In genomic region chr17:43021739-43022512, GRCh38 we compare ENCODE assay signal across 1 cellular context.
TF ChIP-seq lines count a peak whose summit lies in the region.

VAT1 (minus strand) TSS chr17:43022385; CDS start chr17:43022322, 63 bp downstream.

TF ChIP-seq in HepG2, 621 proteins besides CTCF, POLR2A, EP300 and RAD21 (continued from another document and continues in another):
- TF ChIP-seq, protein P1, sequence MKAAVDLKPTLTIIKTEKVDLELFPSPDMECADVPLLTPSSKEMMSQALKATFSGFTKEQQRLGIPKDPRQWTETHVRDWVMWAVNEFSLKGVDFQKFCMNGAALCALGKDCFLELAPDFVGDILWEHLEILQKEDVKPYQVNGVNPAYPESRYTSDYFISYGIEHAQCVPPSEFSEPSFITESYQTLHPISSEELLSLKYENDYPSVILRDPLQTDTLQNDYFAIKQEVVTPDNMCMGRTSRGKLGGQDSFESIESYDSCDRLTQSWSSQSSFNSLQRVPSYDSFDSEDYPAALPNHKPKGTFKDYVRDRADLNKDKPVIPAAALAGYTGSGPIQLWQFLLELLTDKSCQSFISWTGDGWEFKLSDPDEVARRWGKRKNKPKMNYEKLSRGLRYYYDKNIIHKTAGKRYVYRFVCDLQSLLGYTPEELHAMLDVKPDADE (CRISPR knock-in tag; IDR thresholded peaks at IDR 0.05), result peak; percentile 74; the same call in 1 of the 2 replicates
- peak; percentile 77 for TF ChIP-seq KDM3A (CRISPR knock-in tag; IDR thresholded peaks at IDR 0.05; ENCODE audit: low read depth)
- TF ChIP-seq FOXK1 (CRISPR knock-in tag; IDR thresholded peaks at IDR 0.05; ENCODE audit: borderline replicate concordance, low read depth), result peak; percentile 48; the same call in 1 of the 2 replicates
- TF ChIP-seq ZNF609 (CRISPR knock-in tag; IDR thresholded peaks at IDR 0.05; ENCODE audit: borderline replicate concordance), result peak; percentile 78
- TF ChIP-seq ZNF513 (CRISPR knock-in tag; conservative IDR thresholded peaks at IDR 0.05), result peak; percentile 79; the same call in 1 of the 2 replicates
- TF ChIP-seq HOXD1 (CRISPR knock-in tag; IDR thresholded peaks at IDR 0.05), result peak; percentile 90
- no peak for TF ChIP-seq ZMYM2 (CRISPR knock-in tag; IDR thresholded peaks at IDR 0.05)
- TF ChIP-seq ZC3H4 (CRISPR knock-in tag; IDR thresholded peaks at IDR 0.05; ENCODE audit: borderline replicate concordance), result peak; percentile 66; the same call in 1 of the 2 replicates
- TF ChIP-seq GMEB1 (CRISPR knock-in tag; IDR thresholded peaks at IDR 0.05; ENCODE audit: borderline replicate concordance), result peak; percentile 37; the same call in 1 of the 2 replicates
- TF ChIP-seq THYN1 (CRISPR knock-in tag; IDR thresholded peaks at IDR 0.05; ENCODE audit: borderline replicate concordance, low read depth), result peak; percentile 55; the same call in 1 of the 2 replicates
- TF ChIP-seq MED13 (CRISPR knock-in tag; IDR thresholded peaks at IDR 0.05), result peak; percentile 79
- no peak for TF ChIP-seq ZBTB37 (CRISPR knock-in tag; IDR thresholded peaks at IDR 0.05)
- TF ChIP-seq CENPT (CRISPR knock-in tag; IDR thresholded peaks at IDR 0.05; ENCODE audit: low read depth), result no peak
- peak; percentile 87 for TF ChIP-seq HNRNPLL (IDR thresholded peaks at IDR 0.05; ENCODE audit: low read depth, low read length, poor library complexity, severe bottlenecking)
- TF ChIP-seq KAT2B (IDR thresholded peaks at IDR 0.05; ENCODE audit: borderline replicate concordance, low read depth, low read length), result no peak
- TF ChIP-seq IRF2 (CRISPR knock-in tag; IDR thresholded peaks at IDR 0.05), result peak; percentile 68; the same call in 1 of the 2 replicates
- peak; percentile 98; the same call in 1 of the 2 replicates for TF ChIP-seq ZNF556 (CRISPR knock-in tag; IDR thresholded peaks at IDR 0.05; ENCODE audit: borderline replicate concordance)
- TF ChIP-seq SOX6 (IDR thresholded peaks at IDR 0.05), result no peak
- no peak; the same call in 1 of the 2 replicates for TF ChIP-seq SOX6 (CRISPR knock-in tag; IDR thresholded peaks at IDR 0.05)
- peak; percentile 75 for TF ChIP-seq POLR2G (IDR thresholded peaks at IDR 0.05; ENCODE audit: low read depth, low read length)
- no peak for TF ChIP-seq NFE2L2 (IDR thresholded peaks at IDR 0.05; ENCODE audit: low read length)
- TF ChIP-seq ZNF546 (CRISPR knock-in tag; conservative IDR thresholded peaks at IDR 0.05), result peak; percentile 87; the same call in 1 of the 2 replicates
- TF ChIP-seq, protein P2, sequence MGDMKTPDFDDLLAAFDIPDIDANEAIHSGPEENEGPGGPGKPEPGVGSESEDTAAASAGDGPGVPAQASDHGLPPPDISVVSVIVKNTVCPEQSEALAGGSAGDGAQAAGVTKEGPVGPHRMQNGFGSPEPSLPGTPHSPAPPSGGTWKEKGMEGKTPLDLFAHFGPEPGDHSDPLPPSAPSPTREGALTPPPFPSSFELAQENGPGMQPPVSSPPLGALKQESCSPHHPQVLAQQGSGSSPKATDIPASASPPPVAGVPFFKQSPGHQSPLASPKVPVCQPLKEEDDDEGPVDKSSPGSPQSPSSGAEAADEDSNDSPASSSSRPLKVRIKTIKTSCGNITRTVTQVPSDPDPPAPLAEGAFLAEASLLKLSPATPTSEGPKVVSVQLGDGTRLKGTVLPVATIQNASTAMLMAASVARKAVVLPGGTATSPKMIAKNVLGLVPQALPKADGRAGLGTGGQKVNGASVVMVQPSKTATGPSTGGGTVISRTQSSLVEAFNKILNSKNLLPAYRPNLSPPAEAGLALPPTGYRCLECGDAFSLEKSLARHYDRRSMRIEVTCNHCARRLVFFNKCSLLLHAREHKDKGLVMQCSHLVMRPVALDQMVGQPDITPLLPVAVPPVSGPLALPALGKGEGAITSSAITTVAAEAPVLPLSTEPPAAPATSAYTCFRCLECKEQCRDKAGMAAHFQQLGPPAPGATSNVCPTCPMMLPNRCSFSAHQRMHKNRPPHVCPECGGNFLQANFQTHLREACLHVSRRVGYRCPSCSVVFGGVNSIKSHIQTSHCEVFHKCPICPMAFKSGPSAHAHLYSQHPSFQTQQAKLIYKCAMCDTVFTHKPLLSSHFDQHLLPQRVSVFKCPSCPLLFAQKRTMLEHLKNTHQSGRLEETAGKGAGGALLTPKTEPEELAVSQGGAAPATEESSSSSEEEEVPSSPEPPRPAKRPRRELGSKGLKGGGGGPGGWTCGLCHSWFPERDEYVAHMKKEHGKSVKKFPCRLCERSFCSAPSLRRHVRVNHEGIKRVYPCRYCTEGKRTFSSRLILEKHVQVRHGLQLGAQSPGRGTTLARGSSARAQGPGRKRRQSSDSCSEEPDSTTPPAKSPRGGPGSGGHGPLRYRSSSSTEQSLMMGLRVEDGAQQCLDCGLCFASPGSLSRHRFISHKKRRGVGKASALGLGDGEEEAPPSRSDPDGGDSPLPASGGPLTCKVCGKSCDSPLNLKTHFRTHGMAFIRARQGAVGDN (CRISPR knock-in tag; IDR thresholded peaks at IDR 0.05), result peak; percentile 86
- no peak; the same call in 1 of the 2 replicates for TF ChIP-seq ZNF746 (CRISPR knock-in tag; IDR thresholded peaks at IDR 0.05)
- TF ChIP-seq ZNF768 (CRISPR knock-in tag; IDR thresholded peaks at IDR 0.05), result peak; percentile 81
- TF ChIP-seq MAFK (conservative IDR thresholded peaks at IDR 0.05 in 1 of 2, IDR thresholded peaks at IDR 0.05 in 1 of 2; ENCODE audit: low read length in 2 of 2), result no peak
- no peak for TF ChIP-seq ZNF841 (CRISPR knock-in tag; IDR thresholded peaks at IDR 0.05; ENCODE audit: borderline replicate concordance)
- TF ChIP-seq ZNF788 (CRISPR knock-in tag; IDR thresholded peaks at IDR 0.05; ENCODE audit: borderline replicate concordance), result peak; percentile 63; the same call in 1 of the 2 replicates
- TF ChIP-seq, protein P3, sequence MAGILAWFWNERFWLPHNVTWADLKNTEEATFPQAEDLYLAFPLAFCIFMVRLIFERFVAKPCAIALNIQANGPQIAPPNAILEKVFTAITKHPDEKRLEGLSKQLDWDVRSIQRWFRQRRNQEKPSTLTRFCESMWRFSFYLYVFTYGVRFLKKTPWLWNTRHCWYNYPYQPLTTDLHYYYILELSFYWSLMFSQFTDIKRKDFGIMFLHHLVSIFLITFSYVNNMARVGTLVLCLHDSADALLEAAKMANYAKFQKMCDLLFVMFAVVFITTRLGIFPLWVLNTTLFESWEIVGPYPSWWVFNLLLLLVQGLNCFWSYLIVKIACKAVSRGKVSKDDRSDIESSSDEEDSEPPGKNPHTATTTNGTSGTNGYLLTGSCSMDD (CRISPR knock-in tag; IDR thresholded peaks at IDR 0.05), result peak; percentile 91; the same call in 1 of the 2 replicates
- no peak for TF ChIP-seq SRSF1 (optimal IDR thresholded peaks at IDR 0.05; ENCODE audit: low read depth, low read length)
- TF ChIP-seq MAX (IDR thresholded peaks at IDR 0.05), result peak; percentile 70
- no peak for TF ChIP-seq ZNF431 (CRISPR knock-in tag; IDR thresholded peaks at IDR 0.05; ENCODE audit: borderline replicate concordance, low read depth)
- TF ChIP-seq SYNCRIP (IDR thresholded peaks at IDR 0.05; ENCODE audit: insufficient read depth, low read depth, low read length), result no peak
- no peak for TF ChIP-seq ZFP36 (IDR thresholded peaks at IDR 0.05; ENCODE audit: borderline replicate concordance, low read depth, low read length, partially characterized antibody)
- TF ChIP-seq ZNF512 (CRISPR knock-in tag; IDR thresholded peaks at IDR 0.05), result no peak
- TF ChIP-seq, protein P4, sequence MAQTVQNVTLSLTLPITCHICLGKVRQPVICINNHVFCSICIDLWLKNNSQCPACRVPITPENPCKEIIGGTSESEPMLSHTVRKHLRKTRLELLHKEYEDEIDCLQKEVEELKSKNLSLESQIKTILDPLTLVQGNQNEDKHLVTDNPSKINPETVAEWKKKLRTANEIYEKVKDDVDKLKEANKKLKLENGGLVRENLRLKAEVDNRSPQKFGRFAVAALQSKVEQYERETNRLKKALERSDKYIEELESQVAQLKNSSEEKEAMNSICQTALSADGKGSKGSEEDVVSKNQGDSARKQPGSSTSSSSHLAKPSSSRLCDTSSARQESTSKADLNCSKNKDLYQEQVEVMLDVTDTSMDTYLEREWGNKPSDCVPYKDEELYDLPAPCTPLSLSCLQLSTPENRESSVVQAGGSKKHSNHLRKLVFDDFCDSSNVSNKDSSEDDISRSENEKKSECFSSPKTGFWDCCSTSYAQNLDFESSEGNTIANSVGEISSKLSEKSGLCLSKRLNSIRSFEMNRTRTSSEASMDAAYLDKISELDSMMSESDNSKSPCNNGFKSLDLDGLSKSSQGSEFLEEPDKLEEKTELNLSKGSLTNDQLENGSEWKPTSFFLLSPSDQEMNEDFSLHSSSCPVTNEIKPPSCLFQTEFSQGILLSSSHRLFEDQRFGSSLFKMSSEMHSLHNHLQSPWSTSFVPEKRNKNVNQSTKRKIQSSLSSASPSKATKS (CRISPR knock-in tag; IDR thresholded peaks at IDR 0.05), result no peak
- TF ChIP-seq ZBTB7B (CRISPR knock-in tag; IDR thresholded peaks at IDR 0.05), result peak; percentile 88; the same call in 1 of the 2 replicates
- peak; percentile 81; the same call in 1 of the 2 replicates for TF ChIP-seq GLI4 (CRISPR knock-in tag; IDR thresholded peaks at IDR 0.05; ENCODE audit: borderline replicate concordance)
- peak; percentile 84; the same call in 1 of the 2 replicates for TF ChIP-seq ZBTB38 (CRISPR knock-in tag; IDR thresholded peaks at IDR 0.05)
